In the genomic region with DNA sequence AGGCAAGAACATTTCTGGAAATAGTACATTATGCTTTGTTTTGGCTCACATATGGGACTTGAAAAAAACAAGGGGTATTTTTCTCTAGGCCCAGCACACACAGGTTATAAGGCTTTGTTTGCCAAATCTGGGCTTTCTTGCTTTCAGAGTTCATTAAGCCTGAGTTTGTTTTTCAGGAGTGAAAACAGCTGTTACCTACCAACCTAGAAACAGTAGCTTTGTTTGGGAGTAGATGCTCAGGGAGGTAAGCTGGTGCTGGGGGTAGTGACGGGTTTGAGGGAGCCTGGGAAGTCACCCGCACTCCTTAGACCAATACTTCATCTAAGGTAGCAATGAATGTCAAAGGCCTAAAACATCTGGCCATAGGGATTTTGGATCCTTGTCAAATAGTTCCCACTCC, we compare ENCODE assay signal across 22 cellular contexts.
"Had no signal": no experiment of that assay in that cellular context is flagged by ENCODE, and none has a peak within 500 bp of the region (broad histone marks: within the 10 kb centered on the region; RNA-seq: fewer than 3 reads in every experiment).

No MANE protein-coding gene starts in this region.

- H3K9me3 ChIP-seq: pancreas, psoas muscle, right lobe of liver, sigmoid colon, stomach, tibial artery, transverse colon, upper lobe of right lung, uterus had no signal

- DNase-seq: naive thymus-derived CD4-positive, alpha-beta T cell; natural killer cell; pancreas; posterior cingulate gyrus; psoas muscle; right cardiac atrium; right lobe of liver; sigmoid colon; small intestine; stimulated activated CD4-positive, alpha-beta T cell treated with anti-CD3 and anti-CD28 coated beads, Interleukin-15, amount 100 ng/mL, for 24 hours; stimulated activated CD4-positive, alpha-beta T cell treated with anti-CD3 and anti-CD28 coated beads, Interleukin-2, amount 100 ng/mL, for 24 hours; stimulated activated CD4-positive, alpha-beta T cell treated with anti-CD3 and anti-CD28 coated beads, Interleukin-2, amount 100 ng/mL, for 48 hours; stimulated activated CD4-positive, alpha-beta T cell treated with anti-CD3 and anti-CD28 coated beads, Interleukin-4, amount 100 ng/mL, for 24 hours; stimulated activated naive B cell treated with anti-CD40 and anti-IgM and Interleukin-4, amounts not matched to agents 10 μg/mL and 1 μg/mL and 100 μg/mL, for 72 hours; stimulated activated naive CD4-positive, alpha-beta T cell treated with Interleukin-2 at 50 U/mL for 16 hours; stomach; tibial artery; transverse colon; upper lobe of right lung; uterus had no signal

- H3K36me3 ChIP-seq: neural progenitor cell, pancreas, right lobe of liver, sigmoid colon, stomach, tibial artery, transverse colon, upper lobe of right lung, uterus had no signal

- H3K27me3 ChIP-seq: neural progenitor cell, pancreas, right lobe of liver, sigmoid colon, stomach, tibial artery, transverse colon, upper lobe of right lung, uterus had no signal

- H3K4me3 ChIP-seq: neural progenitor cell, pancreas, psoas muscle, right lobe of liver, sigmoid colon, stomach, tibial artery, transverse colon, upper lobe of right lung, uterus had no signal

- H3K27ac ChIP-seq: neural progenitor cell, pancreas, psoas muscle, right lobe of liver, sigmoid colon, stomach, tibial artery, transverse colon, upper lobe of right lung, uterus had no signal

- H3K4me1 ChIP-seq: pancreas, psoas muscle, right lobe of liver, sigmoid colon, stomach, tibial artery, transverse colon, upper lobe of right lung, uterus had no signal

- ATAC-seq: naive thymus-derived CD4-positive, alpha-beta T cell; natural killer cell; psoas muscle; right cardiac atrium; right lobe of liver; stimulated activated effector memory CD8-positive, alpha-beta T cell treated with anti-CD3 and anti-CD28 coated beads, Interleukin-12 subunit alpha, Interleukin-12 subunit beta, amount 100 ng/mL, for 72 hours; stimulated activated naive B cell treated with anti-CD40 and anti-IgM and Interleukin-4, amounts not matched to agents 10 μg/mL and 1 μg/mL and 100 μg/mL, for 72 hours; upper lobe of right lung had no signal
